9 cellular contexts compared by ENCODE assay signal in the genomic region with DNA sequence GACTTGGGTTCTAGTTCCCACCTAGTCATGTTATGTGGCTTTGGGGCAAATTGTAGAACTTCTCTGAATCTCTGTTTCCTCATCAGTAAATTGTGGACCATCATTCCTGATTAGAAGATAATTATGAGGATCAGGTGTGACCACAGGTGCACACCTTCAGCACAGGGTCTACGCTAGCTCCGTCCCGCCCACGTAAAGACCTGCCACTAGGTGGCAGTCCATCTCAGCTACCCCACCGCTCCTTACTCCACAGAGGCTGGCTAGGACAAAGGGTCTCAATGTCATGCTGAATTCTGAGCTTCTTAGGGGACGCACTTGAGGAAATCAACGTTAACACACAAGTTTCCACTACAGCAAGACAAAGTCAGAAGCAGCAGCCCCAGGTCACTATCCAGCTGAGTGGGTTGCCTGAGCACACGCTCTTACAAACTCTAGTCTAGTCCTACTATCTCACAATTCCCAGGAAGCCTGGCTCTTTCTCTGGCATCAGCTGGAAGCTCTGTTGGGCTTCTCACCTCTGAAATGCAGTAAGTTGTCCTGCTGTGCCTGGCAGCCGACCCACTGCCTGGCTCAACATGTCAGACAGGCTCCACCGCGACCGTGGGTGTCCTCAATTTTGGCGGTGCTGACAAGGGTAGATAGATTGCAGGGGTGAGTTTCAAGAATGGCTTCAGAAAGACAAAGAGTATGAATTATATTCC. TPM values are rescaled to one million over a fixed set of nuclear protein-coding genes. Genes with fewer than 3 reads are reported as not detected.
DNase-seq lines count a peak whose midpoint lies in the region; ATAC-seq, FAIRE-seq and TF ChIP-seq lines count a peak whose summit lies in the region.
"Had no signal": no experiment of that assay in that cellular context is flagged by ENCODE, and none has a peak within 500 bp of the region (broad histone marks: within the 10 kb centered on the region; RNA-seq: fewer than 3 reads in every experiment).

No MANE protein-coding gene starts in this region.

- intact Hi-C loops in dorsolateral prefrontal cortex (cut with DNase I), result loop anchor here (5.0 to 10.0 kb wide), 2 partner anchors 37 to 269 kb away; no protein-coding TSS in a partner anchor

- DNase-seq in NCI-H187 (lab: John Stamatoyannopoulos, UW) (peak; percentile 17 to 25), NCI-H187 treated with DMSO at 0.1 percent for 48 hours (lab: John Stamatoyannopoulos, UW) (no peak), NCI-H146 treated with DMSO at 0.1 percent for 48 hours (lab: John Stamatoyannopoulos, UW; ENCODE audit: unreplicated experiment) (peak; percentile 59), dorsolateral prefrontal cortex (peak in 3 of 10 donors; percentile 35 to 41 (median 39)), mucosa of gallbladder (ENCODE audit: low spot score) (peak; percentile 36), urothelium cell line (ENCODE audit: low spot score) (peak; percentile 75)
- DNase-seq in activated CD4-positive, alpha-beta T cell treated with anti-CD3 and anti-CD28 coated beads for 4 hours, result peak; percentile 63 to 66

- no peak for ATAC-seq in HG03135 (IDR thresholded peaks at IDR 0.05; ENCODE audit: unreplicated experiment)

- H3K27me3 ChIP-seq in dorsolateral prefrontal cortex, result no peaks in the 10 kb centered on the region

- H3K27ac ChIP-seq in dorsolateral prefrontal cortex, result peak overlapping the region in 36 of 59 donors; percentile 3 to 99 (median 94)

- peak; percentile 29 to 76 (median 60) for TF ChIP-seq CTCF in dorsolateral prefrontal cortex (IDR thresholded peaks at IDR 0.05 in 54 of 56, conservative IDR thresholded peaks at IDR 0.05 in 2 of 56; ENCODE audit: low read depth in 1 of 56, partially characterized antibody in 56 of 56)

- peak; percentile 72 for FAIRE-seq in urothelium cell line (lab: Jason Lieb, UNC)
- FAIRE-seq: endometrium had no signal

- no peak overlapping the region for H3K4me3 ChIP-seq in dorsolateral prefrontal cortex

RNA-seq across cellular contexts. Expression of a gene that starts 2.0 kb away (rescaled TPM):
- 100 to 1,000 TPM; 110 to 346 (median 179) TPM for total RNA-seq in dorsolateral prefrontal cortex
- total RNA-seq in mucosa of gallbladder, result 138 TPM
